Comparison of ENCODE assay signal across 8 cellular contexts in the genomic region with DNA sequence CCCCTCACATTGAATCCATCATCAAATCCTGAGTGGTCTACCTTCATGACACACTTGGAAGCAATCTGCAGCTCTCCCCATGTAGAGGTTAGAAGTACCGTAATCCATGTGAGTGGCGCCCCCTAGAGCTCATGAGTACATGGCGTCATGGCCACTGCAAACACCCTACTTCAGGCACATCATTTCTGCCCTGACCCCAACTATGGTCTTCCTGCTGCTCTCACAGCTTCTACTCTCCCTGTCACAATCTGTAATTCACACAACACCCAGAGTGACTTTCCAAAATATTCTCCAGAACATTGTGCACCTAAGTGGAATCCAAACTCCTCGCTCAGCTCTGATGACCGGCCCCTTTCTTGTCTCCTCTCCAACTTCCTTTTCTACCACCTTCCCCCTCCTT.
DNase-seq lines count a peak whose midpoint lies in the region; ATAC-seq and TF ChIP-seq lines count a peak whose summit lies in the region.

No MANE protein-coding gene starts in this region.

- TF ChIP-seq CTCF in foreskin keratinocyte (conservative IDR thresholded peaks at IDR 0.05): peak; percentile 59
- TF ChIP-seq CTCF in parathyroid adenoma (IDR thresholded peaks at IDR 0.05): peak; percentile 23
- peak; percentile 74 for TF ChIP-seq CTCF in type B pancreatic cell (conservative IDR thresholded peaks at IDR 0.05)

- DNase-seq in AG20443 (ENCODE audit: low spot score) (peak; percentile 43), OCI-M1 (lab: John Stamatoyannopoulos, UW) (peak; percentile 81), foreskin keratinocyte (no peak), type B pancreatic cell (ENCODE audit: extremely low spot score, unreplicated experiment) (no peak)
- DNase-seq in activated T-cell treated with anti-CD3 and anti-CD28 coated beads, Interleukin-2, amount 50 U/mL, for 72 hours: peak; percentile 76 to 78

- no peaks in the 10 kb centered on the region for H3K9me3 Mint-ChIP-seq in activated T-cell treated with anti-CD3 and anti-CD28 coated beads, Interleukin-2, amount 50 U/mL, for 72 hours
- no peaks in the 10 kb centered on the region for H3K9me3 Mint-ChIP-seq in type B pancreatic cell

- no peak overlapping the region for H3K9ac ChIP-seq in parathyroid adenoma

- peak overlapping the region in 1 of 2 donors; percentile 24 for H3K4me3 Mint-ChIP-seq in activated T-cell treated with anti-CD3 and anti-CD28 coated beads, Interleukin-2, amount 50 U/mL, for 72 hours
- no peak overlapping the region for H3K4me3 Mint-ChIP-seq in type B pancreatic cell

- H3K9me3 ChIP-seq in parathyroid adenoma (ENCODE audit: control insufficient read depth, low read length): no peaks in the 10 kb centered on the region

- no peaks in the 10 kb centered on the region for H3K27me3 Mint-ChIP-seq in activated T-cell treated with anti-CD3 and anti-CD28 coated beads, Interleukin-2, amount 50 U/mL, for 72 hours (ENCODE audit: low read depth)
- H3K27me3 Mint-ChIP-seq in type B pancreatic cell: peaks cover 8% of the 10 kb centered on the region

- no peaks in the 10 kb centered on the region for H3K79me2 ChIP-seq in parathyroid adenoma

- H3K36me3 ChIP-seq in parathyroid adenoma (ENCODE audit: control insufficient read depth, insufficient read depth, low read length): no peaks in the 10 kb centered on the region

- no peak overlapping the region for H3K27ac ChIP-seq in foreskin keratinocyte
- H3K27ac ChIP-seq in parathyroid adenoma: no peak overlapping the region

- no peak overlapping the region for H2AFZ ChIP-seq in parathyroid adenoma

- H3K4me3 ChIP-seq in parathyroid adenoma (ENCODE audit: low read depth, low read length): no peak overlapping the region

- H3K4me1 ChIP-seq in foreskin keratinocyte (no peaks in the 10 kb centered on the region), parathyroid adenoma (peaks cover 3% of the 10 kb centered on the region)

- ATAC-seq in GM18868 (IDR thresholded peaks at IDR 0.05; ENCODE audit: unreplicated experiment): peak; percentile 90
- peak; percentile 88 for ATAC-seq in HG03342 (IDR thresholded peaks at IDR 0.05; ENCODE audit: unreplicated experiment)
- ATAC-seq in activated T-cell treated with anti-CD3 and anti-CD28 coated beads, Interleukin-2, amount 50 U/mL, for 72 hours (replicated peaks in 1 of 2): peak; percentile 83 to 89
- ATAC-seq in foreskin keratinocyte: peak; percentile 50

- H3K27ac Mint-ChIP-seq in activated T-cell treated with anti-CD3 and anti-CD28 coated beads, Interleukin-2, amount 50 U/mL, for 72 hours: peak overlapping the region; percentile 16
- no peak overlapping the region for H3K27ac Mint-ChIP-seq in type B pancreatic cell

- no peak overlapping the region for H3K4me2 ChIP-seq in parathyroid adenoma (ENCODE audit: low read length)

- peaks cover 60% of the 10 kb centered on the region for H3K4me1 Mint-ChIP-seq in activated T-cell treated with anti-CD3 and anti-CD28 coated beads, Interleukin-2, amount 50 U/mL, for 72 hours (ENCODE audit: low read depth)
- H3K4me1 Mint-ChIP-seq in type B pancreatic cell (ENCODE audit: unreplicated experiment): peaks cover 23% of the 10 kb centered on the region

- peaks cover 28% of the 10 kb centered on the region for H3K27me3 ChIP-seq in foreskin keratinocyte
- no peaks in the 10 kb centered on the region for H3K27me3 ChIP-seq in parathyroid adenoma (ENCODE audit: control insufficient read depth, insufficient read depth, low read length)

- peaks cover 1 to 18% of the 10 kb centered on the region in 2 donors for H3K36me3 Mint-ChIP-seq in activated T-cell treated with anti-CD3 and anti-CD28 coated beads, Interleukin-2, amount 50 U/mL, for 72 hours (ENCODE audit: insufficient read depth in 2 of 2)
- H3K36me3 Mint-ChIP-seq in type B pancreatic cell: no peaks in the 10 kb centered on the region

Comparison
In these comparisons a context has a peak if more than half of its experiments do, and no peak if none do; other contexts are left out.
1. DNase-seq: peak in AG20443 (single experiment), OCI-M1 (single experiment) and activated T-cell treated with anti-CD3 and anti-CD28 coated beads, Interleukin-2, amount 50 U/mL, for 72 hours (2 of 2); none in foreskin keratinocyte (0 of 2) and type B pancreatic cell (single experiment).
2. CTCF ChIP-seq: peak in every context shown above with its lines; median percentile 74 in type B pancreatic cell; 59 in foreskin keratinocyte; 23 in parathyroid adenoma.
3. Peak in every context shown above with its lines, with median percentiles within 50 percentile points of each other: ATAC-seq.